Comparison of ENCODE assay signal across 1 cellular context in the genomic region with DNA sequence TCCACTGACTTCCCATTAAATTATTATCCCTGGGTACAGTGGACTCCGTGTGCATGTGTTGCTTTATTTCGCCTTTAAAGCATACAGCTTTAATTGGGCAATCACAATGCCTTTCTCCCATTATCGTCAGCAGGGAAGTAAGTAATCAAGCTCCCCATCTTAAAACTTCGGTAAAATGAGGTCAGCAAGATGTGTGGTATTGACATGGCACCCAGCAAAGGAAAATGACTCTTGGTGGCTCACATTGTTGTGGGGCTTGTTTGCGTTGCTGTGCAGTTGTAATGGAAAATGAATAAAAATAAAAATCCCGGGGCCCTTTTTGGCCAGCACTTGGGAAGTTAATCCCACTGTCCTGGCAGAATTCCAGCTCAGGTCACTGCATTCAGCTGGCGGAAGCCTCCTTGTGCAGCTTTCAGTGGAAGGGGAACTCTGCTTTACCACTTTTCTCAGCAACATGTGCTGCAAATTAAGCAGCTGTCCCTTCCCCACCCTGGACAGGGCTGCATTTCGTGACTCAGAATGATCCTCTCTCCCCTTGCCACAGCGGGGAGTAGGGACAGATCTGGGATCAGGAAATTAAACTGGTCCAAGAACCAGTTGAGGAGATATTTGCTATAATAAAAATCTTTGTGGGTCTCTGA.
TF ChIP-seq lines count a peak whose summit lies in the region.

No MANE protein-coding gene starts in this region.

TF ChIP-seq in A549, 52 proteins besides CTCF, POLR2A, EP300 and RAD21 (continued from another document):
- TF ChIP-seq, protein P1, sequence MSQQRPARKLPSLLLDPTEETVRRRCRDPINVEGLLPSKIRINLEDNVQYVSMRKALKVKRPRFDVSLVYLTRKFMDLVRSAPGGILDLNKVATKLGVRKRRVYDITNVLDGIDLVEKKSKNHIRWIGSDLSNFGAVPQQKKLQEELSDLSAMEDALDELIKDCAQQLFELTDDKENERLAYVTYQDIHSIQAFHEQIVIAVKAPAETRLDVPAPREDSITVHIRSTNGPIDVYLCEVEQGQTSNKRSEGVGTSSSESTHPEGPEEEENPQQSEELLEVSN (IDR thresholded peaks at IDR 0.05; ENCODE audit: borderline replicate concordance, low read depth): peak; percentile 37; the same call in 1 of the 2 replicates
- no peak for TF ChIP-seq FOSL2 (IDR thresholded peaks at IDR 0.05)
- TF ChIP-seq FOSL2 (CRISPR knock-in tag; IDR thresholded peaks at IDR 0.05): peak; percentile 59
- no peak for TF ChIP-seq HEYL (CRISPR knock-in tag; IDR thresholded peaks at IDR 0.05)
- TF ChIP-seq, protein P2, sequence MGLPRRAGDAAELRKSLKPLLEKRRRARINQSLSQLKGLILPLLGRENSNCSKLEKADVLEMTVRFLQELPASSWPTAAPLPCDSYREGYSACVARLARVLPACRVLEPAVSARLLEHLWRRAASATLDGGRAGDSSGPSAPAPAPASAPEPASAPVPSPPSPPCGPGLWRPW (IDR thresholded peaks at IDR 0.05): no peak
- peak; percentile 18 to 52; a peak in 1 of 4 replicates for TF ChIP-seq CEBPB (IDR thresholded peaks at IDR 0.05)
- TF ChIP-seq CBX2 (IDR thresholded peaks at IDR 0.05; ENCODE audit: borderline replicate concordance, low read depth): no peak
- no peak; the same call in 1 of the 2 replicates for TF ChIP-seq HOXB13 (CRISPR knock-in tag; IDR thresholded peaks at IDR 0.05; ENCODE audit: low read depth)
- TF ChIP-seq, protein P3, sequence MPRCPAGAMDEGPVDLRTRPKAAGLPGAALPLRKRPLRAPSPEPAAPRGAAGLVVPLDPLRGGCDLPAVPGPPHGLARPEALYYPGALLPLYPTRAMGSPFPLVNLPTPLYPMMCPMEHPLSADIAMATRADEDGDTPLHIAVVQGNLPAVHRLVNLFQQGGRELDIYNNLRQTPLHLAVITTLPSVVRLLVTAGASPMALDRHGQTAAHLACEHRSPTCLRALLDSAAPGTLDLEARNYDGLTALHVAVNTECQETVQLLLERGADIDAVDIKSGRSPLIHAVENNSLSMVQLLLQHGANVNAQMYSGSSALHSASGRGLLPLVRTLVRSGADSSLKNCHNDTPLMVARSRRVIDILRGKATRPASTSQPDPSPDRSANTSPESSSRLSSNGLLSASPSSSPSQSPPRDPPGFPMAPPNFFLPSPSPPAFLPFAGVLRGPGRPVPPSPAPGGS (IDR thresholded peaks at IDR 0.05): no peak
- no peak for TF ChIP-seq NFE2L2 (conservative IDR thresholded peaks at IDR 0.05; ENCODE audit: low read length)
- TF ChIP-seq TFCP2L1 (CRISPR knock-in tag; IDR thresholded peaks at IDR 0.05): no peak
TF ChIP-seq in A549: peak in this region for 6.
